In the genomic region with DNA sequence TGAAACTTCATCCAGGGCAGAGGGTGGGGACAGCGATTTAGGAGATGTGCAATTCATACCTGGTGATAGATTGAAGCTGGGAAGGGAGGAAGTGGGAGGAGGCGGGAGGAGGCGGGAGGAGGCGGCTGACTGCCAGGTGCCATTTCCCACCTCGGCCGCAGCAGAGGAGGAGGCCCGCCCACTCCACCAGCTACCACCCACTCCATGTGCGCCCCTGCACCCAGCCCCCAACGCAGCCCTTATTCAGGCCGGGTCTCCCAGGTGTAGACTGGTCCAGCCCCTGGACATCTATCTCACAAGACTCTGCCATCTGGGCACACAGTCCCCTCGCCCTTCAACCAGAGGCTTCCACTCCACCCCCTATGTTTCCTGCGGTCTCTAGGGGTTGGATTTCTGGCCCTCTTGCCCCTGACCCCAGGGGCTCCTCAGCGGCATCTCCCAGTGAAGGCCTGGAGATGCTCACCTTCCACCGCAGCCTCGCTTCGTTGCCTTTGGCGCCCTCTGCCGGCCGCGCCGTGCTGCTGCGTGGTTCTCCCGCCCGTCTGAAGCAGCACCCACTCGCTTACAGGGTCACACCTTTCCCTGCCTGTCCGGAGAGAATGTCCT, we compare ENCODE assay signal across 1 cellular context.
TF ChIP-seq lines count a peak whose summit lies in the region.

No MANE protein-coding gene starts in this region.

TF ChIP-seq in SK-N-SH treated with all-trans-retinoic acid at 6 μM for 48 hours, 23 proteins besides CTCF, POLR2A, EP300 and RAD21 (continued from another document):
- TF ChIP-seq TSHZ2 (CRISPR knock-in tag; IDR thresholded peaks at IDR 0.05): no peak; the same call in 1 of the 2 replicates
- no peak for TF ChIP-seq RARB (CRISPR knock-in tag; IDR thresholded peaks at IDR 0.05)
